ENCODE assay signal across 11 cellular contexts in genomic region chr14:95537298-95538089, GRCh38. TPM values are rescaled to one million over a fixed set of nuclear protein-coding genes. Genes with fewer than 3 reads are reported as not detected.
DNase-seq lines count a peak whose midpoint lies in the region; ATAC-seq, FAIRE-seq and TF ChIP-seq lines count a peak whose summit lies in the region.
"Had no signal": no experiment of that assay in that cellular context is flagged by ENCODE, and none has a peak within 500 bp of the region (broad histone marks: within the 10 kb centered on the region; RNA-seq: fewer than 3 reads in every experiment).

No MANE protein-coding gene starts in this region.

- no peak for TF ChIP-seq CTCF in A549 (IDR thresholded peaks at IDR 0.05)
- TF ChIP-seq CTCF in DND-41 (IDR thresholded peaks at IDR 0.05; ENCODE audit: borderline replicate concordance, extremely low read depth, low read length, poor library complexity, severe bottlenecking): no peak
- TF ChIP-seq CTCF in activated B cell treated with CpG ODN at 0.5 μM for 24 hours (IDR thresholded peaks at IDR 0.05): no peak

- DNase-seq in A549 (ENCODE audit: low read depth in 1 of 2, low spot score in 1 of 2): no peak
- DNase-seq in DND-41: no peak
- no peak for DNase-seq in activated B cell treated with CpG ODN at 0.5 μM for 24 hours
- DNase-seq in left lobe of liver (ENCODE audit: low spot score): peak; percentile 71
- DNase-seq in SIG-M5 treated with dmso at 0.1 percent for 504 hours (lab: John Stamatoyannopoulos, UW; ENCODE audit: unreplicated experiment): no peak
- no peak for DNase-seq in CD1c-positive myeloid dendritic cell (ENCODE audit: extremely low spot score)
- DNase-seq: amniotic stem cell, NCI-H1436 treated with DMSO at 0.1 percent for 48 hours, nucleus accumbens had no signal

- ATAC-seq in A549 (no peak), DND-41 (ENCODE audit: insufficient read depth, low read depth) (no peak), activated B cell treated with CpG ODN at 0.5 μM for 24 hours (ENCODE audit: low read depth) (no peak), left lobe of liver (peak; percentile 29), HG03571 (IDR thresholded peaks at IDR 0.05; ENCODE audit: unreplicated experiment) (no peak), GM19467 (IDR thresholded peaks at IDR 0.05; ENCODE audit: unreplicated experiment) (no peak)

- intact Hi-C loops in activated B cell treated with CpG ODN at 0.5 μM for 24 hours (cut with micrococcal nuclease): loop anchor here (10.0 kb wide), 1 partner anchor 1363 kb away; the partner anchor contains the start of gene PPP4R4

- H3K4me3 Mint-ChIP-seq in activated B cell treated with CpG ODN at 0.5 μM for 24 hours: peak overlapping the region; percentile 24

- no peak overlapping the region for H3K27ac Mint-ChIP-seq in activated B cell treated with CpG ODN at 0.5 μM for 24 hours

- H3K4me2 ChIP-seq in A549 (peak overlapping the region; percentile 88), DND-41 (ENCODE audit: insufficient read depth, low read length) (peak overlapping the region; percentile 95)

- no peak for TF ChIP-seq RAD21 in A549 (conservative IDR thresholded peaks at IDR 0.05 in 1 of 2, IDR thresholded peaks at IDR 0.05 in 1 of 2)

- H3K4me3 ChIP-seq in A549 (no peak overlapping the region), DND-41 (ENCODE audit: low read depth in 1 of 2, low read length in 2 of 2) (peak overlapping the region in 1 of 2 experiments; percentile 93; a peak in 1 of 4 replicates)

- H3K27me3 ChIP-seq in DND-41 (ENCODE audit: insufficient read depth, low read length, poor library complexity): no peaks in the 10 kb centered on the region

- H2AFZ ChIP-seq in DND-41 (ENCODE audit: low read depth, low read length): no peak overlapping the region

- POLR2A ChIA-PET in A549 (lab: Yijun Ruan, JAX): interaction anchor here (0.5 kb wide), 1 partner anchor 1020 kb away, joined by 4 read pairs; no protein-coding TSS in a partner anchor
- POLR2A ChIA-PET in activated B cell treated with CpG ODN at 0.5 μM for 24 hours (lab: Charles Lee): no interaction called here

- peaks cover 13% of the 10 kb centered on the region for H3K36me3 Mint-ChIP-seq in activated B cell treated with CpG ODN at 0.5 μM for 24 hours (ENCODE audit: low read depth)

- peaks cover 93% of the 10 kb centered on the region for H3K79me2 ChIP-seq in DND-41 (ENCODE audit: insufficient read depth, low read length)

- H3K36me3 ChIP-seq in DND-41 (ENCODE audit: insufficient read depth, low read length): peaks cover 4% of the 10 kb centered on the region

- no peaks in the 10 kb centered on the region for H3K9me3 Mint-ChIP-seq in activated B cell treated with CpG ODN at 0.5 μM for 24 hours

- WGBS in A549 (ENCODE audit: missing lambda C conversion rate): 74% methylated on average over 9 of the region's 9 CpGs

- peaks cover 20% of the 10 kb centered on the region for H3K4me1 ChIP-seq in A549
- peaks cover 50% of the 10 kb centered on the region for H3K4me1 ChIP-seq in DND-41 (ENCODE audit: insufficient read depth, low read length)

- CTCF ChIA-PET in A549 (lab: Yijun Ruan, JAX) (interaction anchor here (0.9 to 3.8 kb wide), 3 partner anchors 10 to 14 kb away, joined by 3 to 18 read pairs (median 3); no protein-coding TSS in a partner anchor), activated B cell treated with CpG ODN at 0.5 μM for 24 hours (lab: Charles Lee) (interaction anchor here (1.2 kb wide), 1 partner anchor 95 kb away, joined by 4 read pairs; no protein-coding TSS in a partner anchor)

- no peak overlapping the region for H3K27ac ChIP-seq in A549
- no peak overlapping the region for H3K27ac ChIP-seq in DND-41 (ENCODE audit: low read length)

- no peak for TF ChIP-seq POLR2A in A549 (IDR thresholded peaks at IDR 0.05; ENCODE audit: low read length)

- no peak for TF ChIP-seq EP300 in A549 (IDR thresholded peaks at IDR 0.05)

- peaks cover 35% of the 10 kb centered on the region for H3K4me1 Mint-ChIP-seq in activated B cell treated with CpG ODN at 0.5 μM for 24 hours

- peaks cover 59% of the 10 kb centered on the region for H4K20me1 ChIP-seq in DND-41 (ENCODE audit: insufficient read depth, low read length)

- no peak for FAIRE-seq in A549 (lab: Jason Lieb, UNC)

- no peaks in the 10 kb centered on the region for H3K27me3 Mint-ChIP-seq in activated B cell treated with CpG ODN at 0.5 μM for 24 hours

- H3K9ac ChIP-seq in DND-41 (ENCODE audit: low read depth, low read length): peak overlapping the region; percentile 90; the same call in 1 of the 2 replicates

- H3K9me3 ChIP-seq in A549 (no peaks in the 10 kb centered on the region), DND-41 (ENCODE audit: insufficient read depth, low read length, severe bottlenecking) (no peaks in the 10 kb centered on the region)

TF ChIP-seq in A549, 52 proteins besides CTCF, POLR2A, EP300 and RAD21 (continues in another document):
- TF ChIP-seq SMC3 (IDR thresholded peaks at IDR 0.05) (no peak), RCOR1 (IDR thresholded peaks at IDR 0.05; ENCODE audit: low read depth, low read length) (no peak), NFE2L2 (conservative IDR thresholded peaks at IDR 0.05; ENCODE audit: low read length) (no peak), MAX (IDR thresholded peaks at IDR 0.05) (no peak), CHD2 (IDR thresholded peaks at IDR 0.05; ENCODE audit: low read length, partially characterized antibody) (no peak), RARB (CRISPR knock-in tag; IDR thresholded peaks at IDR 0.05) (no peak), RFX5 (IDR thresholded peaks at IDR 0.05) (no peak), PHF8 (IDR thresholded peaks at IDR 0.05; ENCODE audit: borderline replicate concordance, low read depth) (no peak), MAZ (IDR thresholded peaks at IDR 0.05; ENCODE audit: borderline replicate concordance, low read depth, low read length) (no peak), MAFK (IDR thresholded peaks at IDR 0.05; ENCODE audit: partially characterized antibody) (no peak), FOSL2 (IDR thresholded peaks at IDR 0.05) (no peak), FOSL2 (CRISPR knock-in tag; IDR thresholded peaks at IDR 0.05) (no peak), HEYL (CRISPR knock-in tag; IDR thresholded peaks at IDR 0.05) (no peak), KDM1A (IDR thresholded peaks at IDR 0.05; ENCODE audit: low read depth) (no peak), TP53 (CRISPR knock-in tag; IDR thresholded peaks at IDR 0.05) (no peak), FOSB (CRISPR knock-in tag; IDR thresholded peaks at IDR 0.05) (no peak), CEBPB (IDR thresholded peaks at IDR 0.05) (no peak)
- TF ChIP-seq, protein P1, sequence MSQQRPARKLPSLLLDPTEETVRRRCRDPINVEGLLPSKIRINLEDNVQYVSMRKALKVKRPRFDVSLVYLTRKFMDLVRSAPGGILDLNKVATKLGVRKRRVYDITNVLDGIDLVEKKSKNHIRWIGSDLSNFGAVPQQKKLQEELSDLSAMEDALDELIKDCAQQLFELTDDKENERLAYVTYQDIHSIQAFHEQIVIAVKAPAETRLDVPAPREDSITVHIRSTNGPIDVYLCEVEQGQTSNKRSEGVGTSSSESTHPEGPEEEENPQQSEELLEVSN (IDR thresholded peaks at IDR 0.05; ENCODE audit: borderline replicate concordance, low read depth): no peak
- TF ChIP-seq, protein P2, sequence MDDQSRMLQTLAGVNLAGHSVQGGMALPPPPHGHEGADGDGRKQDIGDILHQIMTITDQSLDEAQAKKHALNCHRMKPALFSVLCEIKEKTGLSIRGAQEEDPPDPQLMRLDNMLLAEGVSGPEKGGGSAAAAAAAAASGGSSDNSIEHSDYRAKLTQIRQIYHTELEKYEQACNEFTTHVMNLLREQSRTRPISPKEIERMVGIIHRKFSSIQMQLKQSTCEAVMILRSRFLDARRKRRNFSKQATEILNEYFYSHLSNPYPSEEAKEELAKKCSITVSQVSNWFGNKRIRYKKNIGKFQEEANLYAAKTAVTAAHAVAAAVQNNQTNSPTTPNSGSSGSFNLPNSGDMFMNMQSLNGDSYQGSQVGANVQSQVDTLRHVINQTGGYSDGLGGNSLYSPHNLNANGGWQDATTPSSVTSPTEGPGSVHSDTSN (IDR thresholded peaks at IDR 0.05): no peak

RNA-seq across cellular contexts. Expression of gene GLRX5, which starts 2.6 kb away (rescaled TPM):
- polyA plus RNA-seq in A549 (2011; rRNA removed) (52.8 and 73.2 TPM in 2 replicates), A549 (2017; fragmentation: RNase III; extraction: RNeasy Plus Mini Kit Qiagen cat#74134 plus additional on column Dnase treatment) (50.9 to 52.8 TPM (median 51.2 TPM) in 3 replicates)
- polyA plus RNA-seq in A549 (2012; cell fraction: cytosol; rRNA removed): 39.0 and 42.8 TPM in 2 replicates
- 11.8 and 18.3 TPM in 2 replicates for polyA plus RNA-seq in A549 (2012; cell fraction: nucleus; rRNA removed)
- polyA minus RNA-seq in A549 (2011; rRNA and poly(A)+ RNA removed): 15.3 TPM in 2 replicates
- total RNA-seq in activated B cell treated with CpG ODN at 0.5 μM for 24 hours (20.5 and 22.4 TPM in 2 replicates), left lobe of liver (31.4 TPM)

RNA-seq across cellular contexts. Expression of gene SYNE3, which starts 21.0 kb away (rescaled TPM):
- 0.08 and 0.19 TPM in 2 replicates for polyA plus RNA-seq in A549 (2011; rRNA removed)
- polyA plus RNA-seq in A549 (2012; cell fraction: cytosol; rRNA removed): 0.05 and 0.09 TPM in 2 replicates
- polyA plus RNA-seq in A549 (2012; cell fraction: nucleus; rRNA removed): 0.18 and 0.41 TPM in 2 replicates
- 0.04 to 0.05 TPM (median 0.04 TPM) in 3 replicates for polyA plus RNA-seq in A549 (2017; fragmentation: RNase III; extraction: RNeasy Plus Mini Kit Qiagen cat#74134 plus additional on column Dnase treatment)
- polyA minus RNA-seq in A549 (2011; rRNA and poly(A)+ RNA removed): 0.15 and 0.29 TPM in 2 replicates
- 95.6 and 104 TPM in 2 replicates for total RNA-seq in activated B cell treated with CpG ODN at 0.5 μM for 24 hours
- 13.6 TPM for total RNA-seq in left lobe of liver
